In the genomic region with DNA sequence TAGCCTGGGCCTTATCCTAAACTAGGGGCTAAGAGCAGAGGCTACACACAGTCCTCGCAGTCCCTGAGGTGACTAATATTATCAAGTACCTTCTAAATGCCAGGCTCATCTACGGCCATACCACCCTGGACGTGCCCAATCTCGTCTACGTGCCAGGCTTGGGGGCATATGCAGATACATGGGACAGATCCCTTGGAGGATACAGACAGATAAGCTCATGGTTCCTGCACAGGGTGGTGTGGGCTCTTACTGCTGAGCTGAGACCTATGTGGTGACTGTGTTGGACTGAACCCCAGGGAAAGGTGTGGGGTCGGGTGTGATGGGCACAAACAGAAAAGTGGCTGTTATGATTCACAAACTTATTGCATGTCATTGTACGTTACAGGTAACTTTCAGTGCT, we compare ENCODE assay signal across 24 cellular contexts.
DNase-seq lines count a peak whose midpoint lies in the region; ATAC-seq, FAIRE-seq and TF ChIP-seq lines count a peak whose summit lies in the region.
"Had no signal": no experiment of that assay in that cellular context is flagged by ENCODE, and none has a peak within 500 bp of the region (broad histone marks: within the 10 kb centered on the region; RNA-seq: fewer than 3 reads in every experiment).

No MANE protein-coding gene starts in this region.

- H3K27me3 ChIP-seq in K562 (ENCODE audit: control insufficient read depth in 2 of 2, insufficient read depth in 2 of 2, low read length in 2 of 2): no peaks in the 10 kb centered on the region
- H3K27me3 ChIP-seq in neural progenitor cell: no peaks in the 10 kb centered on the region
- no peaks in the 10 kb centered on the region for H3K27me3 ChIP-seq in upper lobe of left lung
- H3K27me3 ChIP-seq in Caco-2 (replicated peaks; ENCODE audit: control insufficient read depth, insufficient read depth, low read length): no peaks in the 10 kb centered on the region

- H3K4me1 Mint-ChIP-seq in neural progenitor cell (peaks cover 29% of the 10 kb centered on the region), Caco-2 (ENCODE audit: low read depth, unreplicated experiment) (peaks cover 47% of the 10 kb centered on the region)
- H3K4me1 Mint-ChIP-seq: IgD-negative memory B cell had no signal

- FAIRE-seq in K562 (lab: Jason Lieb, UNC): no peak
- FAIRE-seq: A204.1, GM12892, GM18507, HepG2 had no signal

- H4K20me1 ChIP-seq in K562 (replicated peaks; ENCODE audit: control insufficient read depth, insufficient read depth, low read length): no peaks in the 10 kb centered on the region
- no peaks in the 10 kb centered on the region for H4K20me1 ChIP-seq in neural progenitor cell (ENCODE audit: low read depth)

- TF ChIP-seq POLR2A in K562 (conservative IDR thresholded peaks at IDR 0.05): no peak
- no peak for TF ChIP-seq POLR2A in upper lobe of left lung (IDR thresholded peaks at IDR 0.05)

- H3K27me3 Mint-ChIP-seq in neural progenitor cell (ENCODE audit: insufficient read depth, low read depth): peaks cover 3% of the 10 kb centered on the region
- H3K27me3 Mint-ChIP-seq in Caco-2 (ENCODE audit: insufficient read depth, unreplicated experiment): no peaks in the 10 kb centered on the region

- 55% methylated on average over 7 of the region's 7 CpGs for WGBS in K562 (ENCODE audit: insufficient coverage, low coverage, missing lambda C conversion rate)
- 84 to 90% methylated on average over 7 of the region's 7 CpGs for WGBS in upper lobe of left lung, 2 donors

- TF ChIP-seq CTCF in K562 (IDR thresholded peaks at IDR 0.05 in 2 of 3, conservative IDR thresholded peaks at IDR 0.05 in 1 of 3; ENCODE audit: insufficient read depth in 2 of 3, low read depth in 1 of 3, low read length in 3 of 3) (no peak), neural progenitor cell (IDR thresholded peaks at IDR 0.05) (no peak), upper lobe of left lung (IDR thresholded peaks at IDR 0.05) (no peak), Caco-2 (IDR thresholded peaks at IDR 0.05; ENCODE audit: insufficient read depth in 1 of 2, low read depth in 1 of 2, low read length in 1 of 2, severe bottlenecking in 1 of 2, unreplicated experiment in 1 of 2) (no peak)

- TF ChIP-seq EP300 in K562 (IDR thresholded peaks at IDR 0.05; ENCODE audit: low read length) (no peak), upper lobe of left lung (IDR thresholded peaks at IDR 0.05) (no peak)

- ATAC-seq in K562 (peak; percentile 70), upper lobe of left lung (ENCODE audit: low FRiP score in 2 of 2) (peak in 1 of 2 donors; percentile 12), GM18520 (IDR thresholded peaks at IDR 0.05; ENCODE audit: unreplicated experiment) (no peak)
- ATAC-seq: GM23338, HepG2 had no signal

- H3K27ac ChIP-seq in K562 (ENCODE audit: extremely low read depth, low read depth, low read length): peak overlapping the region; percentile 51; the same call in 2 of the 3 replicates
- H3K27ac ChIP-seq in neural progenitor cell: no peak overlapping the region
- peak overlapping the region; percentile 39 to 64 (median 52) for H3K27ac ChIP-seq in upper lobe of left lung
- H3K27ac ChIP-seq: C4-2B had no signal

- H3K27ac Mint-ChIP-seq in neural progenitor cell (peak overlapping the region; percentile 50), Caco-2 (ENCODE audit: unreplicated experiment) (no peak overlapping the region)
- H3K27ac Mint-ChIP-seq: CD4-positive, alpha-beta T cell; GM23338; IgD-negative memory B cell had no signal

- H3K4me3 ChIP-seq in K562 (no peak overlapping the region), neural progenitor cell (no peak overlapping the region), upper lobe of left lung (no peak overlapping the region), Caco-2 (ENCODE audit: low read depth, low read length) (no peak overlapping the region)
- H3K4me3 ChIP-seq: GM23338 had no signal

- H3K36me3 Mint-ChIP-seq in neural progenitor cell (peaks cover 67% of the 10 kb centered on the region), Caco-2 (ENCODE audit: insufficient read depth, unreplicated experiment) (peaks cover 33% of the 10 kb centered on the region)
- H3K36me3 Mint-ChIP-seq: IgD-negative memory B cell had no signal

- in situ Hi-C loops in G401 (cut with HindIII; ENCODE audit: low sequenced_read_pairs): no loop called here
- in situ Hi-C loops in K562 (cut with MboI): loop anchor here (5.0 kb wide), 1 partner anchor 88 kb away; no protein-coding TSS in a partner anchor

- peak overlapping the region; percentile 61 for H3K4me2 ChIP-seq in K562 (ENCODE audit: insufficient read depth, low read length)
- no peak overlapping the region for H3K4me2 ChIP-seq in neural progenitor cell
- H3K4me2 ChIP-seq: GM23338 had no signal

- no peaks in the 10 kb centered on the region for H3K9me3 ChIP-seq in K562 (replicated peaks; ENCODE audit: control insufficient read depth, insufficient read depth, low read depth, low read length)
- H3K9me3 ChIP-seq in neural progenitor cell (ENCODE audit: low read depth): peaks cover 10% of the 10 kb centered on the region
- H3K9me3 ChIP-seq in upper lobe of left lung: no peaks in the 10 kb centered on the region
- peaks cover 10% of the 10 kb centered on the region; the same call in 1 of the 2 replicates for H3K9me3 ChIP-seq in Caco-2

- POLR2A ChIA-PET in K562 (lab: Yijun Ruan, JAX) (interaction anchor here (1.4 kb wide), 1 partner anchor 10 kb away, joined by 3 read pairs; no protein-coding TSS in a partner anchor), Caco-2 (lab: Charles Lee) (no interaction called here)

- peak overlapping the region; percentile 9 to 30; a peak in 2 of 4 replicates for H3K9ac ChIP-seq in K562 (ENCODE audit: insufficient read depth in 1 of 2, low read depth in 2 of 2, low read length in 2 of 2)
- no peak overlapping the region for H3K9ac ChIP-seq in neural progenitor cell

- H3K4me1 ChIP-seq in K562 (replicated peaks in 1 of 2; ENCODE audit: control insufficient read depth in 2 of 2, insufficient read depth in 2 of 2, low read length in 2 of 2) (peaks cover 0 to 12% of the 10 kb centered on the region in 2 experiments; a peak in 2 of 5 replicates), neural progenitor cell (peaks cover 25% of the 10 kb centered on the region), upper lobe of left lung (peaks cover 0 to 9% (median 0%) of the 10 kb centered on the region in 4 donors), Caco-2 (peaks cover 57% of the 10 kb centered on the region)

- BruUV-seq in K562 (replicated peaks; lab: Mats Ljungman, UMichigan) (no TSS peak), Caco-2 (replicated peaks; lab: Mats Ljungman, UMichigan) (no TSS peak)

- TF ChIP-seq RAD21 in K562 (CRISPR knock-in tag; conservative IDR thresholded peaks at IDR 0.05 in 1 of 2, IDR thresholded peaks at IDR 0.05 in 1 of 2): no peak

- no peaks in the 10 kb centered on the region for H3K9me1 ChIP-seq in K562 (ENCODE audit: control insufficient read depth, insufficient read depth, low read length)

- H3K79me2 ChIP-seq in K562 (ENCODE audit: control insufficient read depth, insufficient read depth, low read length) (no peaks in the 10 kb centered on the region), neural progenitor cell (ENCODE audit: low read depth) (peaks cover 62% of the 10 kb centered on the region)

- intact Hi-C loops in K562 (cut with micrococcal nuclease) (loop anchor here (5.0 kb wide), 1 partner anchor 68 kb away; no protein-coding TSS in a partner anchor), Caco-2 (cut with micrococcal nuclease; ENCODE audit: unreplicated experiment) (no loop called here)

- no peaks in the 10 kb centered on the region for H3K36me3 ChIP-seq in K562 (ENCODE audit: control insufficient read depth, insufficient read depth, low read length)
- H3K36me3 ChIP-seq in neural progenitor cell: peaks cover 14% of the 10 kb centered on the region
- H3K36me3 ChIP-seq in upper lobe of left lung: no peaks in the 10 kb centered on the region
- H3K36me3 ChIP-seq in Caco-2 (ENCODE audit: control insufficient read depth, insufficient read depth, low read length): no peaks in the 10 kb centered on the region

- H3K4me3 Mint-ChIP-seq in neural progenitor cell: no peak overlapping the region
- no peak overlapping the region for H3K4me3 Mint-ChIP-seq in Caco-2 (ENCODE audit: unreplicated experiment)
- H3K4me3 Mint-ChIP-seq: CD4-positive, alpha-beta T cell; GM23338; IgD-negative memory B cell had no signal

- H3F3A ChIP-seq in neural progenitor cell (ENCODE audit: low read depth): peaks cover 50% of the 10 kb centered on the region

- peaks cover 41% of the 10 kb centered on the region for H3K9me3 Mint-ChIP-seq in neural progenitor cell
- H3K9me3 Mint-ChIP-seq in Caco-2 (ENCODE audit: unreplicated experiment): peaks cover 26% of the 10 kb centered on the region
- H3K9me3 Mint-ChIP-seq: CD4-positive, alpha-beta T cell had no signal

- H2AFZ ChIP-seq in K562 (ENCODE audit: low read depth, low read length) (peak overlapping the region; percentile 61), neural progenitor cell (replicated peaks) (no peak overlapping the region)
- H2AFZ ChIP-seq: GM23338 had no signal

- DNase-seq in G401 (ENCODE audit: low spot score) (peak; percentile 40), K562 (ENCODE audit: extremely low read depth in 1 of 4, low spot score in 3 of 4) (no peak), neural progenitor cell (ENCODE audit: low spot score) (no peak), upper lobe of left lung (no peak), D341Med (ENCODE audit: low spot score) (no peak), Caco-2 (no peak)
- DNase-seq: AML-193; Calu3; CD4-positive, alpha-beta T cell; DMS 273 treated with DMSO at 0.1 percent for 48 hours; DMS53; DND-41; EL; GDM1; H7; KG1 had no signal

- CTCF ChIA-PET in K562 (lab: Yijun Ruan, JAX; ENCODE audit: low intra/inter-chr PET ratio) (no interaction called here), Caco-2 (lab: Charles Lee) (interaction anchor here (1.0 kb wide), 1 partner anchor 104 kb away, joined by 3 read pairs; no protein-coding TSS in a partner anchor)

TF ChIP-seq in K562, 482 proteins besides CTCF, POLR2A, EP300 and RAD21 (continues in another document):
- TF ChIP-seq NCOA2 (IDR thresholded peaks at IDR 0.05; ENCODE audit: partially characterized antibody in 2 of 2) (no peak), HDAC3 (IDR thresholded peaks at IDR 0.05; ENCODE audit: borderline replicate concordance, partially characterized antibody) (no peak), ZNF175 (CRISPR knock-in tag; IDR thresholded peaks at IDR 0.05; ENCODE audit: low read depth) (no peak), MYC (IDR thresholded peaks at IDR 0.05; ENCODE audit: low read depth, low read length) (no peak), MYC (CRISPR knock-in tag; IDR thresholded peaks at IDR 0.05; ENCODE audit: borderline replicate concordance, low read depth) (no peak)
- TF ChIP-seq, protein P1, sequence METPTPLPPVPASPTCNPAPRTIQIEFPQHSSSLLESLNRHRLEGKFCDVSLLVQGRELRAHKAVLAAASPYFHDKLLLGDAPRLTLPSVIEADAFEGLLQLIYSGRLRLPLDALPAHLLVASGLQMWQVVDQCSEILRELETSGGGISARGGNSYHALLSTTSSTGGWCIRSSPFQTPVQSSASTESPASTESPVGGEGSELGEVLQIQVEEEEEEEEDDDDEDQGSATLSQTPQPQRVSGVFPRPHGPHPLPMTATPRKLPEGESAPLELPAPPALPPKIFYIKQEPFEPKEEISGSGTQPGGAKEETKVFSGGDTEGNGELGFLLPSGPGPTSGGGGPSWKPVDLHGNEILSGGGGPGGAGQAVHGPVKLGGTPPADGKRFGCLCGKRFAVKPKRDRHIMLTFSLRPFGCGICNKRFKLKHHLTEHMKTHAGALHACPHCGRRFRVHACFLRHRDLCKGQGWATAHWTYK (CRISPR knock-in tag; IDR thresholded peaks at IDR 0.05): 0 out of 2 replicates have a peak, but pooled peaks have one; percentile 12
